In genomic region chr4:21901281-21901680, GRCh38 we compare ENCODE assay signal across 24 cellular contexts. TPM values are rescaled to one million over a fixed set of nuclear protein-coding genes. Genes with fewer than 3 reads are reported as not detected.
"Had no signal": no experiment of that assay in that cellular context is flagged by ENCODE, and none has a peak within 500 bp of the region (broad histone marks: within the 10 kb centered on the region; RNA-seq: fewer than 3 reads in every experiment).

No MANE protein-coding gene starts in this region.

- H3K27ac ChIP-seq: adrenal gland, WERI-Rb-1 had no signal

- H3K27me3 Mint-ChIP-seq: activated CD4-positive, alpha-beta T cell treated with anti-CD3 and anti-CD28 coated beads for 36 hours; activated CD8-positive, alpha-beta T cell treated with anti-CD3 and anti-CD28 coated beads for 36 hours; activated naive CD4-positive, alpha-beta T cell treated with anti-CD3 and anti-CD28 coated beads, Interleukin-2, amount 10 ng/mL, durations not matched to agents 7 days and 5 days; activated naive CD8-positive, alpha-beta T cell treated with anti-CD3 and anti-CD28 coated beads, Interleukin-2, amount 10 ng/mL, durations not matched to agents 7 days and 5 days; central memory CD8-positive, alpha-beta T cell had no signal

- H3K4me1 Mint-ChIP-seq: activated CD4-positive, alpha-beta T cell treated with anti-CD3 and anti-CD28 coated beads for 36 hours; activated naive CD4-positive, alpha-beta T cell treated with anti-CD3 and anti-CD28 coated beads, Interleukin-2, amount 10 ng/mL, durations not matched to agents 7 days and 5 days; activated naive CD8-positive, alpha-beta T cell treated with anti-CD3 and anti-CD28 coated beads, Interleukin-2, amount 10 ng/mL, durations not matched to agents 7 days and 5 days; central memory CD8-positive, alpha-beta T cell had no signal

- H3K36me3 Mint-ChIP-seq: activated naive CD4-positive, alpha-beta T cell treated with anti-CD3 and anti-CD28 coated beads, Interleukin-2, amount 10 ng/mL, durations not matched to agents 7 days and 5 days; activated naive CD8-positive, alpha-beta T cell treated with anti-CD3 and anti-CD28 coated beads, Interleukin-2, amount 10 ng/mL, durations not matched to agents 7 days and 5 days had no signal

- DNase-seq: activated CD4-positive, alpha-beta T cell treated with anti-CD3 and anti-CD28 coated beads for 36 hours; activated CD4-positive, alpha-beta T cell treated with anti-CD3 and anti-CD28 coated beads, Interleukin-2, amount 50 U/mL, for 1 hour; activated CD8-positive, alpha-beta memory T cell treated with anti-CD3 and anti-CD28 coated beads, Interleukin-2, amount 50 U/mL, for 4 hours; activated CD8-positive, alpha-beta T cell treated with anti-CD3 and anti-CD28 coated beads for 36 hours; activated gamma-delta T cell treated with Interleukin-2 at 50 U/mL for 16 hours; activated naive CD4-positive, alpha-beta T cell treated with anti-CD3 and anti-CD28 coated beads, Interleukin-2, amount 10 ng/mL, durations not matched to agents 7 days and 5 days; activated naive CD8-positive, alpha-beta T cell treated with anti-CD3 and anti-CD28 coated beads, Interleukin-2, amount 10 ng/mL, durations not matched to agents 7 days and 5 days; activated T-cell treated with anti-CD3 and anti-CD28 coated beads, Interleukin-2, amount 50 U/mL, for 72 hours; adrenal gland; anterior cingulate cortex; MG63; MV-4-11; NCI-H1092 treated with DMSO at 0.1 percent for 48 hours; NCI-H1417 treated with DMSO at 0.1 percent for 48 hours; NCI-H1694; NCI-H2029; NCI-H2107; NCI-H510A treated with DMSO at 0.1 percent for 48 hours; SHP77 treated with DMSO at 0.1 percent for 48 hours; T-helper 1 cell; WERI-Rb-1 had no signal

- H3K4me1 ChIP-seq: adrenal gland had no signal

- H3K4me3 ChIP-seq: adrenal gland, MG63 had no signal

- H3K27me3 ChIP-seq: adrenal gland, MG63 had no signal

- H3K4me3 Mint-ChIP-seq: activated CD4-positive, alpha-beta T cell treated with anti-CD3 and anti-CD28 coated beads for 36 hours; activated CD8-positive, alpha-beta T cell treated with anti-CD3 and anti-CD28 coated beads for 36 hours; activated naive CD4-positive, alpha-beta T cell treated with anti-CD3 and anti-CD28 coated beads, Interleukin-2, amount 10 ng/mL, durations not matched to agents 7 days and 5 days; activated naive CD8-positive, alpha-beta T cell treated with anti-CD3 and anti-CD28 coated beads, Interleukin-2, amount 10 ng/mL, durations not matched to agents 7 days and 5 days; activated T-cell treated with anti-CD3 and anti-CD28 coated beads, Interleukin-2, amount 50 U/mL, for 72 hours; central memory CD8-positive, alpha-beta T cell had no signal

- H3K27ac Mint-ChIP-seq: activated CD4-positive, alpha-beta T cell treated with anti-CD3 and anti-CD28 coated beads for 36 hours; activated CD8-positive, alpha-beta T cell treated with anti-CD3 and anti-CD28 coated beads for 36 hours; activated naive CD4-positive, alpha-beta T cell treated with anti-CD3 and anti-CD28 coated beads, Interleukin-2, amount 10 ng/mL, durations not matched to agents 7 days and 5 days; activated naive CD8-positive, alpha-beta T cell treated with anti-CD3 and anti-CD28 coated beads, Interleukin-2, amount 10 ng/mL, durations not matched to agents 7 days and 5 days; activated T-cell treated with anti-CD3 and anti-CD28 coated beads, Interleukin-2, amount 50 U/mL, for 72 hours; activated T-helper 2 cell treated with anti-CD3 and anti-CD28 coated beads, Interferon-gamma antibody, Interleukin-2, Interleukin-4, amounts not matched to agents 10 μg/mL and 5 μg/mL and 100 μg/mL, durations not matched to agents 14 hours and 24 hours and 36 hours had no signal

- H3K9me3 ChIP-seq: adrenal gland, MG63 had no signal

- H3K36me3 ChIP-seq: adrenal gland, MG63, WERI-Rb-1 had no signal

RNA-seq across cellular contexts. Expression of gene KCNIP4, which starts 47.3 kb away (rescaled TPM):
- total RNA-seq: activated CD4-positive, alpha-beta T cell treated with anti-CD3 and anti-CD28 coated beads for 36 hours; activated CD8-positive, alpha-beta T cell treated with anti-CD3 and anti-CD28 coated beads for 36 hours; activated naive CD8-positive, alpha-beta T cell treated with anti-CD3 and anti-CD28 coated beads, Interleukin-2, amount 10 ng/mL, durations not matched to agents 7 days and 5 days; activated T-cell treated with anti-CD3 and anti-CD28 coated beads, Interleukin-2, amount 50 U/mL, for 72 hours; activated T-helper 2 cell treated with anti-CD3 and anti-CD28 coated beads, Interferon-gamma antibody, Interleukin-2, Interleukin-4, amounts not matched to agents 10 μg/mL and 5 μg/mL and 100 μg/mL, durations not matched to agents 14 hours and 24 hours and 36 hours; T-helper 2 cell treated with Interferon-gamma antibody and Interleukin-4, amounts not matched to agents 100 ng/mL and 5 ng/mL, for 36 hours had no signal
